In genomic region chr17:3669548-3669947, GRCh38 we compare ENCODE assay signal across 1 cellular context.
TF ChIP-seq lines count a peak whose summit lies in the region.

No MANE protein-coding gene starts in this region.

TF ChIP-seq in HCT116, 20 proteins besides CTCF, POLR2A, EP300 and RAD21 (continued from another document):
- no peak for TF ChIP-seq REST (IDR thresholded peaks at IDR 0.05; ENCODE audit: low read depth)
- no peak for TF ChIP-seq POLR2AphosphoS5 (IDR thresholded peaks at IDR 0.05; ENCODE audit: low read depth, low read length)
- no peak for TF ChIP-seq ZBTB33 (IDR thresholded peaks at IDR 0.05; ENCODE audit: extremely low read depth, insufficient replicate concordance, low read length)
- no peak for TF ChIP-seq SRF (IDR thresholded peaks at IDR 0.05; ENCODE audit: low read depth)
- TF ChIP-seq FOSL1 (IDR thresholded peaks at IDR 0.05; ENCODE audit: low read depth): no peak
- TF ChIP-seq ELF1 (IDR thresholded peaks at IDR 0.05; ENCODE audit: borderline replicate concordance, low read depth): no peak
- no peak for TF ChIP-seq YY1 (IDR thresholded peaks at IDR 0.05; ENCODE audit: extremely low read depth, insufficient replicate concordance, low read depth, low read length)
- TF ChIP-seq SP1 (IDR thresholded peaks at IDR 0.05; ENCODE audit: low read depth): no peak
